Comparison of ENCODE assay signal across 9 cellular contexts in genomic region chrX:39163585-39163984, GRCh38.
"Had no signal": no experiment of that assay in that cellular context is flagged by ENCODE, and none has a peak within 500 bp of the region (broad histone marks: within the 10 kb centered on the region; RNA-seq: fewer than 3 reads in every experiment).

No MANE protein-coding gene starts in this region.

- DNase-seq: aorta, esophagus squamous epithelium, foreskin fibroblast, left colon, naive B cell, retina, SJCRH30, tibial artery had no signal

- ATAC-seq: left colon had no signal

- H3K27ac Mint-ChIP-seq: naive B cell had no signal

- H3K36me3 Mint-ChIP-seq: activated naive CD8-positive, alpha-beta T cell had no signal
